Comparison of ENCODE assay signal across 9 cellular contexts in genomic region chr16:2210386-2211365, GRCh38. TPM values are rescaled to one million over a fixed set of nuclear protein-coding genes. Genes with fewer than 3 reads are reported as not detected.
DNase-seq lines count a peak whose midpoint lies in the region; ATAC-seq and TF ChIP-seq lines count a peak whose summit lies in the region.
"Had no signal": no experiment of that assay in that cellular context is flagged by ENCODE, and none has a peak within 500 bp of the region (broad histone marks: within the 10 kb centered on the region; RNA-seq: fewer than 3 reads in every experiment).

BRICD5 (minus strand) TSS chr16:2210863; CDS start chr16:2210833, 30 bp downstream.

- WGBS in heart right ventricle, 2 donors = 68 to 69% methylated on average over 24 of the region's 24 CpGs
- WGBS in suprapubic skin = 70% methylated on average over 2 of the region's 24 CpGs

- TF ChIP-seq CTCF in RWPE2 (IDR thresholded peaks at IDR 0.05; ENCODE audit: poor library complexity, severe bottlenecking) (no peak), heart right ventricle (IDR thresholded peaks at IDR 0.05) (no peak), suprapubic skin (IDR thresholded peaks at IDR 0.05) (no peak)

- no peak for TF ChIP-seq POLR2A in suprapubic skin (IDR thresholded peaks at IDR 0.05)

- H3K27me3 ChIP-seq in RWPE2 (ENCODE audit: insufficient read depth, poor library complexity, severe bottlenecking) = no peaks in the 10 kb centered on the region
- H3K27me3 ChIP-seq in heart right ventricle = no peaks in the 10 kb centered on the region
- H3K27me3 ChIP-seq in suprapubic skin = no peaks in the 10 kb centered on the region
- H3K27me3 ChIP-seq: SJCRH30 had no signal

- intact Hi-C loops in heart right ventricle (cut with DNase I) = no loop called here

- DNase-seq in activated CD8-positive, alpha-beta memory T cell treated with anti-CD3 and anti-CD28 coated beads for 24 hours = peak; percentile 67
- no peak for DNase-seq in activated CD8-positive, alpha-beta memory T cell treated with anti-CD3 and anti-CD28 coated beads, Interleukin-2, amount 50 U/mL, for 48 hours
- DNase-seq in RWPE2 (ENCODE audit: low spot score) = peak; percentile 57
- no peak for DNase-seq in heart right ventricle
- no peak for DNase-seq in suprapubic skin (ENCODE audit: low spot score in 2 of 2)
- DNase-seq: SJCRH30 had no signal

- ATAC-seq in RWPE2 (ENCODE audit: low read depth) = no peak
- ATAC-seq in heart right ventricle = no peak
- no peak for ATAC-seq in HG03469 (IDR thresholded peaks at IDR 0.05; ENCODE audit: unreplicated experiment)
- no peak for ATAC-seq in GM21723 (IDR thresholded peaks at IDR 0.05; ENCODE audit: unreplicated experiment)
- no peak for ATAC-seq in HG02571 (IDR thresholded peaks at IDR 0.05; ENCODE audit: unreplicated experiment)

- H3K9me3 ChIP-seq in RWPE2 (ENCODE audit: severe bottlenecking) (no peaks in the 10 kb centered on the region), heart right ventricle (no peaks in the 10 kb centered on the region), suprapubic skin (no peaks in the 10 kb centered on the region)
- H3K9me3 ChIP-seq: SJCRH30 had no signal

- TF ChIP-seq EP300 in suprapubic skin (IDR thresholded peaks at IDR 0.05) = no peak

- H3K4me3 ChIP-seq in RWPE2 (ENCODE audit: severe bottlenecking) (no peak within 1 kb of the TSS), heart right ventricle (no peak within 1 kb of the TSS), suprapubic skin (no peak within 1 kb of the TSS)
- H3K4me3 ChIP-seq: SJCRH30 had no signal

- H3K36me3 ChIP-seq in RWPE2 (ENCODE audit: low read depth) (peaks cover 44% of the 10 kb centered on the region), heart right ventricle (peaks cover 0 to 39% (median 18%) of the 10 kb centered on the region in 9 donors), suprapubic skin (peaks cover 34% of the 10 kb centered on the region)

- peaks cover 8% of the 10 kb centered on the region for H3K4me1 ChIP-seq in RWPE2 (ENCODE audit: insufficient read depth, poor library complexity, severe bottlenecking)
- peaks cover 27 to 59% (median 42%) of the 10 kb centered on the region in 9 donors for H3K4me1 ChIP-seq in heart right ventricle
- peaks cover 46% of the 10 kb centered on the region for H3K4me1 ChIP-seq in suprapubic skin

- H3K27ac ChIP-seq in RWPE2 (ENCODE audit: poor library complexity, severe bottlenecking) (peak within 1 kb of the TSS; percentile 84), heart right ventricle (peak within 1 kb of the TSS in 6 of 10 donors; percentile 43 to 94 (median 88)), suprapubic skin (peak within 1 kb of the TSS; percentile 44)
- H3K27ac ChIP-seq: SJCRH30 had no signal

RNA-seq across cellular contexts. Expression of gene BRICD5, which starts in this region (rescaled TPM):
- total RNA-seq in heart right ventricle (10 to 100 TPM in 1 of 10 donors, 1 to 10 TPM in 9; 4.3 to 15.6 (median 7.2) TPM), suprapubic skin (1 to 10 TPM; 2.2 to 10.0 (median 3.2) TPM)
- polyA plus RNA-seq in heart right ventricle = 10 to 100 TPM; 14.7 to 31.7 TPM

Comparison
In these comparisons a context has a peak if more than half of its experiments do, and no peak if none do; other contexts are left out.
1. DNase-seq: peak in activated CD8-positive, alpha-beta memory T cell treated with anti-CD3 and anti-CD28 coated beads for 24 hours (single experiment) and RWPE2 (single experiment); none in activated CD8-positive, alpha-beta memory T cell treated with anti-CD3 and anti-CD28 coated beads, Interleukin-2, amount 50 U/mL, for 48 hours (single experiment), heart right ventricle (0 of 2) and suprapubic skin (0 of 2).
2. Peak in every context shown above with its lines, with median percentiles within 50 percentile points of each other: H3K27ac ChIP-seq.